1 cellular context compared by ENCODE assay signal in the genomic region with DNA sequence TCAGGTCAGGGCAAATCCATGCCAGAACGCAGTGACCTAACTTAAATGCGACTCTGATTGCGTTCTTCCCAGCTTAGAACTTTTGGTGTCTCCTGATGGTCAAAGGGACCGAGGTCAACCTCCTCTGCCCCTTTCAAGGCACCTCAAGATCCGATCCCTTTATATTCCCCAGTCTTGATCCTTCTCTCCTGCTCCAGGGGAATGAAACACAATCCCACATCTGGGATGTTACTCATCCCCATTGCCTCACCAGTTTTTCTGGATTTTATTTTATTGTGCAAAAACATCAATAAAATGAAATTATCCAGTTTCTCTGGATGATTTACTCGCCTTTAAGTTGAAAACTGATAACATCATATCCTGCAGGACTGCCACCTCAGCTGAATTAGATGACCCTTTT.
TF ChIP-seq lines count a peak whose summit lies in the region.

No MANE protein-coding gene starts in this region.

TF ChIP-seq in GM23338, 12 proteins besides CTCF, POLR2A, EP300 and RAD21 (continued from another document):
- TF ChIP-seq, protein P1, sequence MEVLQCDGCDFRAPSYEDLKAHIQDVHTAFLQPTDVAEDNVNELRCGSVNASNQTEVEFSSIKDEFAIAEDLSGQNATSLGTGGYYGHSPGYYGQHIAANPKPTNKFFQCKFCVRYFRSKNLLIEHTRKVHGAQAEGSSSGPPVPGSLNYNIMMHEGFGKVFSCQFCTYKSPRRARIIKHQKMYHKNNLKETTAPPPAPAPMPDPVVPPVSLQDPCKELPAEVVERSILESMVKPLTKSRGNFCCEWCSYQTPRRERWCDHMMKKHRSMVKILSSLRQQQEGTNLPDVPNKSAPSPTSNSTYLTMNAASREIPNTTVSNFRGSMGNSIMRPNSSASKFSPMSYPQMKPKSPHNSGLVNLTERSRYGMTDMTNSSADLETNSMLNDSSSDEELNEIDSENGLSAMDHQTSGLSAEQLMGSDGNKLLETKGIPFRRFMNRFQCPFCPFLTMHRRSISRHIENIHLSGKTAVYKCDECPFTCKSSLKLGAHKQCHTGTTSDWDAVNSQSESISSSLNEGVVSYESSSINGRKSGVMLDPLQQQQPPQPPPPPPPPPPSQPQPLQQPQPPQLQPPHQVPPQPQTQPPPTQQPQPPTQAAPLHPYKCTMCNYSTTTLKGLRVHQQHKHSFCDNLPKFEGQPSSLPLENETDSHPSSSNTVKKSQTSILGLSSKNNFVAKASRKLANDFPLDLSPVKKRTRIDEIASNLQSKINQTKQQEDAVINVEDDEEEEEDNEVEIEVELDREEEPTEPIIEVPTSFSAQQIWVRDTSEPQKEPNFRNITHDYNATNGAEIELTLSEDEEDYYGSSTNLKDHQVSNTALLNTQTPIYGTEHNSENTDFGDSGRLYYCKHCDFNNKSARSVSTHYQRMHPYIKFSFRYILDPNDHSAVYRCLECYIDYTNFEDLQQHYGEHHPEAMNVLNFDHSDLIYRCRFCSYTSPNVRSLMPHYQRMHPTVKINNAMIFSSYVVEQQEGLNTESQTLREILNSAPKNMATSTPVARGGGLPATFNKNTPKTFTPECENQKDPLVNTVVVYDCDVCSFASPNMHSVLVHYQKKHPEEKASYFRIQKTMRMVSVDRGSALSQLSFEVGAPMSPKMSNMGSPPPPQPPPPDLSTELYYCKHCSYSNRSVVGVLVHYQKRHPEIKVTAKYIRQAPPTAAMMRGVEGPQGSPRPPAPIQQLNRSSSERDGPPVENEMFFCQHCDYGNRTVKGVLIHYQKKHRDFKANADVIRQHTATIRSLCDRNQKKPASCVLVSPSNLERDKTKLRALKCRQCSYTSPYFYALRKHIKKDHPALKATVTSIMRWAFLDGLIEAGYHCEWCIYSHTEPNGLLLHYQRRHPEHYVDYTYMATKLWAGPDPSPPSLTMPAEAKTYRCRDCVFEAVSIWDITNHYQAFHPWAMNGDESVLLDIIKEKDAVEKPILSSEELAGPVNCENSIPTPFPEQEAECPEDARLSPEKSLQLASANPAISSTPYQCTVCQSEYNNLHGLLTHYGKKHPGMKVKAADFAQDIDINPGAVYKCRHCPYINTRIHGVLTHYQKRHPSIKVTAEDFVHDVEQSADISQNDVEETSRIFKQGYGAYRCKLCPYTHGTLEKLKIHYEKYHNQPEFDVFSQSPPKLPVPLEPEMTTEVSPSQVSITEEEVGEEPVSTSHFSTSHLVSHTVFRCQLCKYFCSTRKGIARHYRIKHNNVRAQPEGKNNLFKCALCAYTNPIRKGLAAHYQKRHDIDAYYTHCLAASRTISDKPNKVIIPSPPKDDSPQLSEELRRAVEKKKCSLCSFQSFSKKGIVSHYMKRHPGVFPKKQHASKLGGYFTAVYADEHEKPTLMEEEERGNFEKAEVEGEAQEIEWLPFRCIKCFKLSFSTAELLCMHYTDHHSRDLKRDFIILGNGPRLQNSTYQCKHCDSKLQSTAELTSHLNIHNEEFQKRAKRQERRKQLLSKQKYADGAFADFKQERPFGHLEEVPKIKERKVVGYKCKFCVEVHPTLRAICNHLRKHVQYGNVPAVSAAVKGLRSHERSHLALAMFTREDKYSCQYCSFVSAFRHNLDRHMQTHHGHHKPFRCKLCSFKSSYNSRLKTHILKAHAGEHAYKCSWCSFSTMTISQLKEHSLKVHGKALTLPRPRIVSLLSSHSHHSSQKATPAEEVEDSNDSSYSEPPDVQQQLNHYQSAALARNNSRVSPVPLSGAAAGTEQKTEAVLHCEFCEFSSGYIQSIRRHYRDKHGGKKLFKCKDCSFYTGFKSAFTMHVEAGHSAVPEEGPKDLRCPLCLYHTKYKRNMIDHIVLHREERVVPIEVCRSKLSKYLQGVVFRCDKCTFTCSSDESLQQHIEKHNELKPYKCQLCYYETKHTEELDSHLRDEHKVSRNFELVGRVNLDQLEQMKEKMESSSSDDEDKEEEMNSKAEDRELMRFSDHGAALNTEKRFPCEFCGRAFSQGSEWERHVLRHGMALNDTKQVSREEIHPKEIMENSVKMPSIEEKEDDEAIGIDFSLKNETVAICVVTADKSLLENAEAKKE (CRISPR knock-in tag; IDR thresholded peaks at IDR 0.05), result no peak
- TF ChIP-seq ZNF331 (CRISPR knock-in tag; IDR thresholded peaks at IDR 0.05; ENCODE audit: low read depth), result no peak
